2 cellular contexts compared by ENCODE assay signal in the genomic region with DNA sequence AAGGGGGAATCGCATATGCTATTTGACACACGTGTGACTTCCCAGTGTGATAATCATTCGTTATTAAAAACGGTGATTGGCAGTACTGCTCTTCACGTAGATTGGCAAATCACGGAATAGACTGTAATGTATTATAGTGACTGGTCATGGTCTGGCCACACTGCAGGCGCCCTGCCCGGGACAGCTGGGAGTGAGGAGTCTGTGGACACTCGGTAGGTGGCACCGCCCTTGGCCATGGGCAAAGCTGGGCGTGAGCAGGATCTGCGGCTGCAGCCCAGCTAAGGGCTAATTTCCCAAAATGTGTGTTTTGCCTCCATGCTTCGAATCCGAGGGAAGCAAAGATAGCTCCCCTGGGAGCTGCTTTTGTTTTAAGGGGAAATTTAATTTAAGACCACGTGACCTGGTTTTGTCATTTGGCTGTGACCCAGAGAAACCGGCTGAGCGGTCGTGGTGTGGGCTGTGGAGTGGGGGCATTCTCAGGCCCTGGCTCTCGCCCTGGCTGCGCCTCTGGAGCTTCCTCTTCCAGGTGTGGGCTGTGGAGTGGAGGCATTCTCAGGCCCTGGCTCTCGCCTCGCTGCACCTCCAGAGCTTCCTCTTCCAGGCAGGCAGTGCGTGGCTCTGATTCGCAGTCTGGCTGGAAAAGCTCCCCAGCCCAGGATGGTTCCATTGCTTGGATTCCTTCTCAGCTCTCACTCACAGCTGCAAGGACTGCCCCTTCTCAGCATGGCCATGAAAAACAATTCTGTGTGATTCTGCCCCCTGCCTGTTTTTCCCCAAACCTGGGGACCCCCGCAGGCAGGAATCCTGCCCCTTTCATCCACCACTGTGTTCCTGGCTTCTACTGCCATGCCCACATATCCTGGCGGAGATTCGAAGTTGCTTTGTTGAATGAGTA.
A peak's percentile ranks its signal among the peaks of the same experiment; 100 is the strongest.
TF ChIP-seq lines count a peak whose summit lies in the region.

No MANE protein-coding gene starts in this region.

TF ChIP-seq in A549, 52 proteins besides CTCF, POLR2A, EP300 and RAD21:
- TF ChIP-seq POLR2AphosphoS2 (conservative IDR thresholded peaks at IDR 0.05; ENCODE audit: low read length) (no peak), RFX5 (IDR thresholded peaks at IDR 0.05) (no peak), NPAS2 (CRISPR knock-in tag; IDR thresholded peaks at IDR 0.05; ENCODE audit: borderline replicate concordance) (no peak), RNF2 (IDR thresholded peaks at IDR 0.05; ENCODE audit: borderline replicate concordance, low read depth) (no peak), USF2 (IDR thresholded peaks at IDR 0.05) (0 out of 2 replicates have a peak, but pooled peaks have one; percentile 29)

TF ChIP-seq in H1, 55 proteins besides CTCF, POLR2A, EP300 and RAD21:
- TF ChIP-seq KDM5A (IDR thresholded peaks at IDR 0.05; ENCODE audit: low read length) = no peak
- 0 out of 2 replicates have a peak, but pooled peaks have one; percentile 13 for TF ChIP-seq GABPA (IDR thresholded peaks at IDR 0.05; ENCODE audit: borderline replicate concordance, insufficient read depth, low read length)
- TF ChIP-seq CTBP2 (IDR thresholded peaks at IDR 0.05; ENCODE audit: borderline replicate concordance, insufficient read depth, insufficient read length, low read length) = no peak
- no peak for TF ChIP-seq CHD2 (IDR thresholded peaks at IDR 0.05; ENCODE audit: low read length)
- TF ChIP-seq NRF1 (IDR thresholded peaks at IDR 0.05; ENCODE audit: low read depth, low read length) = no peak
- 0 out of 2 replicates have a peak, but pooled peaks have one; percentile 28 for TF ChIP-seq TAF1 (IDR thresholded peaks at IDR 0.05; ENCODE audit: low read depth, low read length)
- no peak for TF ChIP-seq KDM1A (IDR thresholded peaks at IDR 0.05; ENCODE audit: borderline replicate concordance, low read length)
- TF ChIP-seq SAP30 (IDR thresholded peaks at IDR 0.05; ENCODE audit: insufficient read depth, insufficient replicate concordance, low read length) = no peak
- TF ChIP-seq NANOG (IDR thresholded peaks at IDR 0.05; ENCODE audit: insufficient read depth, low read depth, low read length, poor library complexity, severe bottlenecking) = no peak
- peak; percentile 65 for TF ChIP-seq USF2 (IDR thresholded peaks at IDR 0.05; ENCODE audit: low read length)
- TF ChIP-seq, protein P1, sequence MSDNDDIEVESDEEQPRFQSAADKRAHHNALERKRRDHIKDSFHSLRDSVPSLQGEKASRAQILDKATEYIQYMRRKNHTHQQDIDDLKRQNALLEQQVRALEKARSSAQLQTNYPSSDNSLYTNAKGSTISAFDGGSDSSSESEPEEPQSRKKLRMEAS (IDR thresholded peaks at IDR 0.05) = peak; percentile 47
- TF ChIP-seq MAFK (IDR thresholded peaks at IDR 0.05; ENCODE audit: low read depth, low read length) = no peak
- peak; percentile 29; the same call in 1 of the 2 replicates for TF ChIP-seq TBP (IDR thresholded peaks at IDR 0.05; ENCODE audit: low read depth, low read length)
- TF ChIP-seq FOSL1 (IDR thresholded peaks at IDR 0.05; ENCODE audit: insufficient read depth, low read depth, low read length) = no peak
- no peak for TF ChIP-seq POLR2AphosphoS5 (IDR thresholded peaks at IDR 0.05; ENCODE audit: low read depth, low read length)
- TF ChIP-seq SP2 (IDR thresholded peaks at IDR 0.05; ENCODE audit: low read length) = no peak
- TF ChIP-seq CBX8 (IDR thresholded peaks at IDR 0.05; ENCODE audit: borderline replicate concordance, low read depth, low read length) = no peak
